Comparison of ENCODE assay signal across 3 cellular contexts in the genomic region with DNA sequence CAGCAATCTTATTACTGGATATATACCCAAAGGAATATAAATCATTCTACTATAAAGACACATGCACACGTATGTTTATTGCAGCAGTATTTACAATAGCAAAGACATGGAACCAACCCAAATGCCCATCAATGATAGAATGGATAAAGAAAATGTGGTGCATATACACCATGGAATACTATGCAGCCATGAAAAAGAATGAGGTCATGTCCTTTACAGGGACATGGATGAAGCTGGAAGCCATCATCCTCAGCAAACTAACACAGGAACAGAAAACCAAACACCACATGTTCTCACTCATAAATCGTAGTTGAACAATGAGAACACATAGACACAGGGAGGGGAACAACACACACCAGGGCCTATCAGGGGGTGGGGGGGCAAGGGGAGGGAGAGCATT.
DNase-seq lines count a peak whose midpoint lies in the region; ATAC-seq, FAIRE-seq and TF ChIP-seq lines count a peak whose summit lies in the region.
"Not testable (repeated sequence)": the region's sequence is repeated elsewhere in the genome, so short reads cannot be mapped to it uniquely, and the experiment has no call there.

No MANE protein-coding gene starts in this region.

- H3K4me1 ChIP-seq in HEK293 (ENCODE audit: control insufficient read depth, insufficient read depth, low read length); K562 (replicated peaks in 1 of 2; ENCODE audit: control insufficient read depth in 2 of 2, insufficient read depth in 2 of 2, low read length in 2 of 2); HepG2 (ENCODE audit: insufficient read depth, low read length): not testable (repeated sequence)

- BruUV-seq in K562 (replicated peaks; lab: Mats Ljungman, UMichigan); HepG2 (replicated peaks; lab: Mats Ljungman, UMichigan): not testable (repeated sequence)

- not testable (repeated sequence) for DNase-seq in K562 (ENCODE audit: extremely low read depth in 1 of 4, low spot score in 3 of 4); HepG2 (ENCODE audit: low spot score)

- H3K36me3 ChIP-seq in HEK293 (ENCODE audit: control insufficient read depth in 2 of 2, insufficient read depth in 1 of 2, low read length in 2 of 2); K562 (ENCODE audit: control insufficient read depth, insufficient read depth, low read length); HepG2 (replicated peaks in 1 of 2; ENCODE audit: control insufficient read depth in 1 of 2, insufficient read depth in 2 of 2, low read length in 2 of 2): not testable (repeated sequence)

- not testable (repeated sequence) for H2AFZ ChIP-seq in K562 (ENCODE audit: low read depth, low read length); HepG2 (ENCODE audit: low read length)

- not testable (repeated sequence) for H3K9me1 ChIP-seq in K562 (ENCODE audit: control insufficient read depth, insufficient read depth, low read length)

- H3K27me3 ChIP-seq in K562 (ENCODE audit: control insufficient read depth in 2 of 2, insufficient read depth in 2 of 2, low read length in 2 of 2); HepG2 (ENCODE audit: control insufficient read depth in 1 of 2, insufficient read depth in 2 of 2, low read length in 2 of 2): not testable (repeated sequence)

- TF ChIP-seq RAD21 in K562 (CRISPR knock-in tag; conservative IDR thresholded peaks at IDR 0.05 in 1 of 2, IDR thresholded peaks at IDR 0.05 in 1 of 2); HepG2 (CRISPR knock-in tag; IDR thresholded peaks at IDR 0.05): not testable (repeated sequence)

- TF ChIP-seq CTCF in HEK293 (tag by site-specific recombination; IDR thresholded peaks at IDR 0.05); K562 (IDR thresholded peaks at IDR 0.05 in 2 of 3, conservative IDR thresholded peaks at IDR 0.05 in 1 of 3; ENCODE audit: insufficient read depth in 2 of 3, low read depth in 1 of 3, low read length in 3 of 3); HepG2 (CRISPR knock-in tag; IDR thresholded peaks at IDR 0.05): not testable (repeated sequence)

- FAIRE-seq in K562 (lab: Jason Lieb, UNC); HepG2 (lab: Jason Lieb, UNC): not testable (repeated sequence)

- H3K4me3 ChIP-seq in HEK293 (ENCODE audit: low read depth, low read length); K562; HepG2 (replicated peaks in 1 of 3; ENCODE audit: insufficient read depth in 1 of 3, low read depth in 2 of 3, low read length in 3 of 3): not testable (repeated sequence)

- WGBS in K562 (ENCODE audit: insufficient coverage, low coverage, missing lambda C conversion rate) = 0% methylated on average over 2 of the region's 2 CpGs
- 2% methylated on average over 2 of the region's 2 CpGs for WGBS in HepG2 (ENCODE audit: low lambda C conversion rate)

- not testable (repeated sequence) for H3K4me2 ChIP-seq in K562 (ENCODE audit: insufficient read depth, low read length); HepG2 (ENCODE audit: low read depth, low read length)

- in situ Hi-C loops in K562 (cut with MboI); HepG2 (cut with HindIII; ENCODE audit: extremely low pct_ligation_motif_present, low pct_unique_long_range_greater_than_20kb): not testable (repeated sequence)

- not testable (repeated sequence) for H3K9ac ChIP-seq in K562 (ENCODE audit: insufficient read depth in 1 of 2, low read depth in 2 of 2, low read length in 2 of 2); HepG2 (ENCODE audit: insufficient read depth, low read depth, low read length)

- H3K9me3 ChIP-seq in HEK293 (ENCODE audit: control insufficient read depth, insufficient read depth, low read depth, low read length); K562 (replicated peaks; ENCODE audit: control insufficient read depth, insufficient read depth, low read depth, low read length): not testable (repeated sequence)
- H3K9me3 ChIP-seq in HepG2 (ENCODE audit: low read length) = peaks cover 72% of the 10 kb centered on the region

- ATAC-seq in K562, HepG2: not testable (repeated sequence)

- intact Hi-C loops in K562 (cut with micrococcal nuclease); HepG2 (cut with micrococcal nuclease; ENCODE audit: unreplicated experiment): not testable (repeated sequence)

- TF ChIP-seq EP300 in K562 (IDR thresholded peaks at IDR 0.05; ENCODE audit: low read length); HepG2 (IDR thresholded peaks at IDR 0.05; ENCODE audit: low read depth in 2 of 2, low read length in 2 of 2); HepG2 (CRISPR knock-in tag; IDR thresholded peaks at IDR 0.05; ENCODE audit: borderline replicate concordance): not testable (repeated sequence)

- POLR2A ChIA-PET in HEK293 (lab: Yijun Ruan, JAX); K562 (lab: Yijun Ruan, JAX); HepG2 (lab: Yijun Ruan, JAX): not testable (repeated sequence)

- not testable (repeated sequence) for H3K27ac ChIP-seq in HEK293 (ENCODE audit: extremely low read depth, low read depth, low read length); K562 (ENCODE audit: extremely low read depth, low read depth, low read length); HepG2 (ENCODE audit: extremely low read length, insufficient read depth, low read length)

- not testable (repeated sequence) for H3K79me2 ChIP-seq in K562 (ENCODE audit: control insufficient read depth, insufficient read depth, low read length); HepG2 (ENCODE audit: insufficient read depth, low read length)

- H4K20me1 ChIP-seq in K562 (replicated peaks; ENCODE audit: control insufficient read depth, insufficient read depth, low read length); HepG2 (ENCODE audit: insufficient read depth, low read length): not testable (repeated sequence)

- CTCF ChIA-PET in HEK293 (lab: Yijun Ruan, JAX); K562 (lab: Yijun Ruan, JAX; ENCODE audit: low intra/inter-chr PET ratio); HepG2 (lab: Yijun Ruan, JAX; ENCODE audit: low intra/inter-chr PET ratio, low total read pairs): not testable (repeated sequence)

- TF ChIP-seq POLR2A in K562 (conservative IDR thresholded peaks at IDR 0.05); HepG2 (IDR thresholded peaks at IDR 0.05; ENCODE audit: insufficient read depth in 1 of 2, low read depth in 2 of 2, low read length in 2 of 2): not testable (repeated sequence)

TF ChIP-seq in HEK293, 187 proteins besides CTCF, POLR2A, EP300 and RAD21 (continues in another document):
- TF ChIP-seq ZNF146 (tag by site-specific recombination; IDR thresholded peaks at IDR 0.05) = peak; percentile 60

TF ChIP-seq in K562, 482 proteins besides CTCF, POLR2A, EP300 and RAD21:
- TF ChIP-seq ZNF146 (CRISPR knock-in tag; IDR thresholded peaks at IDR 0.05; ENCODE audit: unreplicated experiment) = peak; percentile 62

TF ChIP-seq in HepG2, 621 proteins besides CTCF, POLR2A, EP300 and RAD21:
- 0 out of 2 replicates have a peak, but pooled peaks have one; percentile 11 for TF ChIP-seq ATF7 (IDR thresholded peaks at IDR 0.05)
- not testable (repeated sequence) for TF ChIP-seq ATF7 (CRISPR knock-in tag; IDR thresholded peaks at IDR 0.05)
